Comparison of ENCODE assay signal across 12 cellular contexts in the genomic region with DNA sequence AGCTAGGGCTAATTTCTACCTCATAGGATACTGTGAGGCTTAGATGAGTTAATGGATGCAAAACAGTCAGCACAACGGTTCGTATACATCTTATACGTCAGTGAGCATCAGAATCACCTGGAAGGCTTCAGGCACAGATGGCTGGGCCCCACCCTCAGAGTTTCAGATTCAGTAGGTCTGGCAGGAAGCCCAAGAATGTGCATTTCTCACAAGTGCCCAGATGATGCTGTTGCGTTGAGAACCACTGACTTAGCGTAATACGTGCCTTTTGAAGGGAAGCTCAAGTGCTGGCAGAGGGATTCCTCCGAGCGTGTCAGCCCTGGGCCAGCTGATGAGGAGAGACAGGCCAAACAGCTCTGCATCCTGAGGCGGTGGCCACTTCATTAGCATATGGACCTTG.
DNase-seq lines count a peak whose midpoint lies in the region; ATAC-seq, FAIRE-seq and TF ChIP-seq lines count a peak whose summit lies in the region.
"Had no signal": no experiment of that assay in that cellular context is flagged by ENCODE, and none has a peak within 500 bp of the region (broad histone marks: within the 10 kb centered on the region; RNA-seq: fewer than 3 reads in every experiment).

No MANE protein-coding gene starts in this region.

- intact Hi-C loops in esophagus squamous epithelium (cut with DNase I) = no loop called here
- intact Hi-C loops in A673 (cut with micrococcal nuclease; ENCODE audit: unreplicated experiment) = no loop called here

- no peaks in the 10 kb centered on the region for H3K9me3 ChIP-seq in esophagus squamous epithelium
- H3K9me3 ChIP-seq in A673 (ENCODE audit: low read depth, low read length, poor library complexity, severe bottlenecking) = no peaks in the 10 kb centered on the region

- 66 to 83% methylated on average over 7 to 9 of the region's 9 CpGs for WGBS in esophagus squamous epithelium, 2 donors

- POLR2A ChIA-PET in A673 (lab: Charles Lee; ENCODE audit: low non-redundant PET) = no interaction called here

- ATAC-seq in GM21381 (IDR thresholded peaks at IDR 0.05; ENCODE audit: unreplicated experiment) = peak; percentile 56
- ATAC-seq in HG03280 (IDR thresholded peaks at IDR 0.05; ENCODE audit: unreplicated experiment) = peak; percentile 87
- ATAC-seq in activated T-helper 17 cell treated with anti-CD3 and anti-CD28 coated beads, Interleukin-2, amount 50 U/mL, for 72 hours (replicated peaks) = peak; percentile 79
- ATAC-seq: PC-3 had no signal

- FAIRE-seq in GM12892 (lab: Jason Lieb, UNC) = peak; percentile 79

- H3K27me3 ChIP-seq in esophagus squamous epithelium (no peaks in the 10 kb centered on the region), A673 (replicated peaks; ENCODE audit: insufficient read depth, low read depth, low read length, poor library complexity) (no peaks in the 10 kb centered on the region)
- H3K27me3 ChIP-seq: neural progenitor cell had no signal

- BruUV-seq in A673 (replicated peaks; lab: Mats Ljungman, UMichigan) = no TSS peak

- H3K27ac ChIP-seq in esophagus squamous epithelium (no peak overlapping the region), A673 (ENCODE audit: low read depth, low read length, poor library complexity, severe bottlenecking) (no peak overlapping the region)
- H3K27ac ChIP-seq: neural progenitor cell had no signal

- no peak overlapping the region for H3K4me3 ChIP-seq in esophagus squamous epithelium
- no peak overlapping the region for H3K4me3 ChIP-seq in A673 (ENCODE audit: low read depth, low read length, poor library complexity, severe bottlenecking)
- H3K4me3 ChIP-seq: neural progenitor cell had no signal

- H3K4me1 ChIP-seq in esophagus squamous epithelium (no peaks in the 10 kb centered on the region), A673 (ENCODE audit: insufficient read depth, low read length, poor library complexity, severe bottlenecking) (peaks cover 3% of the 10 kb centered on the region)

- CTCF ChIA-PET in A673 (lab: Charles Lee) = interaction anchor here (0.5 kb wide), 1 partner anchor 65 kb away, joined by 7 read pairs; no protein-coding TSS in a partner anchor

- no peaks in the 10 kb centered on the region for H3K9me3 Mint-ChIP-seq in activated T-helper 17 cell treated with anti-CD3 and anti-CD28 coated beads, Interleukin-2, amount 50 U/mL, for 72 hours
- H3K9me3 Mint-ChIP-seq: CD4-positive, alpha-beta T cell; neural progenitor cell had no signal

- H3K36me3 Mint-ChIP-seq in activated T-helper 17 cell treated with anti-CD3 and anti-CD28 coated beads, Interleukin-2, amount 50 U/mL, for 72 hours (ENCODE audit: low read depth) = no peaks in the 10 kb centered on the region

- no peak overlapping the region for H3K4me3 Mint-ChIP-seq in activated T-helper 17 cell treated with anti-CD3 and anti-CD28 coated beads, Interleukin-2, amount 50 U/mL, for 72 hours
- H3K4me3 Mint-ChIP-seq: CD4-positive, alpha-beta T cell; neural progenitor cell had no signal

- no peak for TF ChIP-seq CTCF in esophagus squamous epithelium (IDR thresholded peaks at IDR 0.05)
- TF ChIP-seq CTCF in A673 (conservative IDR thresholded peaks at IDR 0.05; ENCODE audit: low read depth, low read length) = no peak

- H3K36me3 ChIP-seq in esophagus squamous epithelium (no peaks in the 10 kb centered on the region), A673 (ENCODE audit: insufficient read depth, low read length, poor library complexity, severe bottlenecking) (no peaks in the 10 kb centered on the region)
- H3K36me3 ChIP-seq: neural progenitor cell had no signal

- H3K4me1 Mint-ChIP-seq in activated T-helper 17 cell treated with anti-CD3 and anti-CD28 coated beads, Interleukin-2, amount 50 U/mL, for 72 hours = no peaks in the 10 kb centered on the region

- H3K27me3 Mint-ChIP-seq in activated T-helper 17 cell treated with anti-CD3 and anti-CD28 coated beads, Interleukin-2, amount 50 U/mL, for 72 hours = peaks cover 6% of the 10 kb centered on the region

- no peak for DNase-seq in GM12892 (ENCODE audit: insufficient read length)
- no peak for DNase-seq in NOMO-1 (lab: John Stamatoyannopoulos, UW; ENCODE audit: unreplicated experiment in 2 of 2)
- no peak for DNase-seq in esophagus squamous epithelium (lab: John Stamatoyannopoulos, UW)
- DNase-seq in A673 (ENCODE audit: low spot score) = no peak
- no peak for DNase-seq in NCI-H146 (lab: John Stamatoyannopoulos, UW)
- DNase-seq: CD4-positive, alpha-beta T cell; PC-3; substantia nigra had no signal

- TF ChIP-seq POLR2A in GM12892 (IDR thresholded peaks at IDR 0.05; ENCODE audit: low read depth, low read length) = no peak
- no peak for TF ChIP-seq POLR2A in esophagus squamous epithelium (IDR thresholded peaks at IDR 0.05)

- no peak overlapping the region for H3K27ac Mint-ChIP-seq in activated T-helper 17 cell treated with anti-CD3 and anti-CD28 coated beads, Interleukin-2, amount 50 U/mL, for 72 hours
- H3K27ac Mint-ChIP-seq: CD4-positive, alpha-beta T cell; neural progenitor cell had no signal
